ENCODE assay signal across 1 cellular context in the genomic region with DNA sequence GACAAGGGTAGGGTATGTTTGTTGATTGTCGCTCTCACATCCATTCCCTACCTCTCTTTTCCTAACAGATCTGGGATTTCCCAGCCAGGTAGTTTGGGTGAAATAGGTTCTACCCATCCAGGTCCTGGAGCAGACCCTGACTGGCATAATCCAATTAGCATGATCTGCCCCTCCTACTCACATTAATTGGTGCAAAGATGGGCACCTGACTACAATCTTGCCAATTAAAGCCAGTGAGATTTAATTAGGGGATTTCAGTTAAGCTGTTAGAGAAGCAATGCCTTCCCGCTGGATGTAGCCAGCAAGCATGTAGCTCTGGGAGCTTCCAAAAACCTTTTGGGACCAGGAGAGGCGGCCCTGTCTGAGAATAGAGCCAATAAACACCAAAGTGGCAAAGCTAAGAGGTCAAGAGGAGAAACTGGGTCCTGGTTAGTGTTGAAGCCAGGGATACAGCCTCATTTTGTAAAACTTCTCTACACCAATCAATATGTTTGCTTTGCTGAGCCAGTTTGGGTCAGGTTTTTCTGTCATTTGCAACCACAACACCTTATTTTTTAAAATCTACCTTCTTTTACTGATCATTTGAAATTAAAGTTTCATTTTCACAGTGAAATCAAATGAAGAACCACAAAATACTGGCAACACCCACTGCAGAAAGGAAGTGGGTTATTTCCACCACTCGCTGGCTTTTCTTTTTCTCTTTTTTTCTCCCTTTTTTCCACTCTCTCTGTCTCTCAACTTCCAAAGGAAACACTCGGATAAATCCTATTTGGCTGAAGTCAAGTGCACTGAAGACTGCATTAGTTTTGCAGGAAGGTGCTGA.
TF ChIP-seq lines count a peak whose summit lies in the region.

No MANE protein-coding gene starts in this region.

TF ChIP-seq in GM12878, 131 proteins besides CTCF, POLR2A, EP300 and RAD21 (continued from another document):
- TF ChIP-seq, protein P1, sequence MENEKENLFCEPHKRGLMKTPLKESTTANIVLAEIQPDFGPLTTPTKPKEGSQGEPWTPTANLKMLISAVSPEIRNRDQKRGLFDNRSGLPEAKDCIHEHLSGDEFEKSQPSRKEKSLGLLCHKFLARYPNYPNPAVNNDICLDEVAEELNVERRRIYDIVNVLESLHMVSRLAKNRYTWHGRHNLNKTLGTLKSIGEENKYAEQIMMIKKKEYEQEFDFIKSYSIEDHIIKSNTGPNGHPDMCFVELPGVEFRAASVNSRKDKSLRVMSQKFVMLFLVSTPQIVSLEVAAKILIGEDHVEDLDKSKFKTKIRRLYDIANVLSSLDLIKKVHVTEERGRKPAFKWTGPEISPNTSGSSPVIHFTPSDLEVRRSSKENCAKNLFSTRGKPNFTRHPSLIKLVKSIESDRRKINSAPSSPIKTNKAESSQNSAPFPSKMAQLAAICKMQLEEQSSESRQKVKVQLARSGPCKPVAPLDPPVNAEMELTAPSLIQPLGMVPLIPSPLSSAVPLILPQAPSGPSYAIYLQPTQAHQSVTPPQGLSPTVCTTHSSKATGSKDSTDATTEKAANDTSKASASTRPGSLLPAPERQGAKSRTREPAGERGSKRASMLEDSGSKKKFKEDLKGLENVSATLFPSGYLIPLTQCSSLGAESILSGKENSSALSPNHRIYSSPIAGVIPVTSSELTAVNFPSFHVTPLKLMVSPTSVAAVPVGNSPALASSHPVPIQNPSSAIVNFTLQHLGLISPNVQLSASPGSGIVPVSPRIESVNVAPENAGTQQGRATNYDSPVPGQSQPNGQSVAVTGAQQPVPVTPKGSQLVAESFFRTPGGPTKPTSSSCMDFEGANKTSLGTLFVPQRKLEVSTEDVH (IDR thresholded peaks at IDR 0.05; ENCODE audit: low read depth, partially characterized antibody) = no peak
- TF ChIP-seq JUND (IDR thresholded peaks at IDR 0.05; ENCODE audit: low read depth, low read length) (no peak), BHLHE40 (IDR thresholded peaks at IDR 0.05; ENCODE audit: borderline replicate concordance in 1 of 2, low read depth in 2 of 2, low read length in 1 of 2) (0 out of 4 replicates have a peak, but pooled peaks of 1 of the 2 experiments have one; percentile 14), MTA2 (IDR thresholded peaks at IDR 0.05; ENCODE audit: low read depth) (peak; percentile 35; the same call in 1 of the 2 replicates), CBFB (IDR thresholded peaks at IDR 0.05; ENCODE audit: low read depth) (0 out of 2 replicates have a peak, but pooled peaks have one; percentile 37), GABPA (IDR thresholded peaks at IDR 0.05; ENCODE audit: low read depth) (no peak), SMC3 (IDR thresholded peaks at IDR 0.05; ENCODE audit: borderline replicate concordance, low read length) (no peak), ZNF24 (IDR thresholded peaks at IDR 0.05) (no peak), IKZF1 (conservative IDR thresholded peaks at IDR 0.05) (peak; percentile 72), DPF2 (IDR thresholded peaks at IDR 0.05) (0 out of 2 replicates have a peak, but pooled peaks have one; percentile 44), RAD51 (IDR thresholded peaks at IDR 0.05) (peak; percentile 42; the same call in 1 of the 2 replicates), IKZF2 (IDR thresholded peaks at IDR 0.05) (peak; percentile 80 to 81), NR2F1 (conservative IDR thresholded peaks at IDR 0.05) (peak; percentile 24; the same call in 1 of the 2 replicates), EED (IDR thresholded peaks at IDR 0.05; ENCODE audit: low read depth) (peak; percentile 36; the same call in 1 of the 2 replicates), POU2F2 (IDR thresholded peaks at IDR 0.05; ENCODE audit: borderline replicate concordance, low read depth, low read length) (0 out of 3 replicates have a peak, but pooled peaks have one; percentile 14)
- TF ChIP-seq, protein P2, sequence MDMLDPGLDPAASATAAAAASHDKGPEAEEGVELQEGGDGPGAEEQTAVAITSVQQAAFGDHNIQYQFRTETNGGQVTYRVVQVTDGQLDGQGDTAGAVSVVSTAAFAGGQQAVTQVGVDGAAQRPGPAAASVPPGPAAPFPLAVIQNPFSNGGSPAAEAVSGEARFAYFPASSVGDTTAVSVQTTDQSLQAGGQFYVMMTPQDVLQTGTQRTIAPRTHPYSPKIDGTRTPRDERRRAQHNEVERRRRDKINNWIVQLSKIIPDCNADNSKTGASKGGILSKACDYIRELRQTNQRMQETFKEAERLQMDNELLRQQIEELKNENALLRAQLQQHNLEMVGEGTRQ (IDR thresholded peaks at IDR 0.05; ENCODE audit: borderline replicate concordance, low read depth, low read length) = peak; percentile 6; the same call in 1 of the 2 replicates
- TF ChIP-seq, protein P3, sequence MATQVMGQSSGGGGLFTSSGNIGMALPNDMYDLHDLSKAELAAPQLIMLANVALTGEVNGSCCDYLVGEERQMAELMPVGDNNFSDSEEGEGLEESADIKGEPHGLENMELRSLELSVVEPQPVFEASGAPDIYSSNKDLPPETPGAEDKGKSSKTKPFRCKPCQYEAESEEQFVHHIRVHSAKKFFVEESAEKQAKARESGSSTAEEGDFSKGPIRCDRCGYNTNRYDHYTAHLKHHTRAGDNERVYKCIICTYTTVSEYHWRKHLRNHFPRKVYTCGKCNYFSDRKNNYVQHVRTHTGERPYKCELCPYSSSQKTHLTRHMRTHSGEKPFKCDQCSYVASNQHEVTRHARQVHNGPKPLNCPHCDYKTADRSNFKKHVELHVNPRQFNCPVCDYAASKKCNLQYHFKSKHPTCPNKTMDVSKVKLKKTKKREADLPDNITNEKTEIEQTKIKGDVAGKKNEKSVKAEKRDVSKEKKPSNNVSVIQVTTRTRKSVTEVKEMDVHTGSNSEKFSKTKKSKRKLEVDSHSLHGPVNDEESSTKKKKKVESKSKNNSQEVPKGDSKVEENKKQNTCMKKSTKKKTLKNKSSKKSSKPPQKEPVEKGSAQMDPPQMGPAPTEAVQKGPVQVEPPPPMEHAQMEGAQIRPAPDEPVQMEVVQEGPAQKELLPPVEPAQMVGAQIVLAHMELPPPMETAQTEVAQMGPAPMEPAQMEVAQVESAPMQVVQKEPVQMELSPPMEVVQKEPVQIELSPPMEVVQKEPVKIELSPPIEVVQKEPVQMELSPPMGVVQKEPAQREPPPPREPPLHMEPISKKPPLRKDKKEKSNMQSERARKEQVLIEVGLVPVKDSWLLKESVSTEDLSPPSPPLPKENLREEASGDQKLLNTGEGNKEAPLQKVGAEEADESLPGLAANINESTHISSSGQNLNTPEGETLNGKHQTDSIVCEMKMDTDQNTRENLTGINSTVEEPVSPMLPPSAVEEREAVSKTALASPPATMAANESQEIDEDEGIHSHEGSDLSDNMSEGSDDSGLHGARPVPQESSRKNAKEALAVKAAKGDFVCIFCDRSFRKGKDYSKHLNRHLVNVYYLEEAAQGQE (IDR thresholded peaks at IDR 0.05; ENCODE audit: low read depth, low read length) = no peak
- TF ChIP-seq, protein P4, sequence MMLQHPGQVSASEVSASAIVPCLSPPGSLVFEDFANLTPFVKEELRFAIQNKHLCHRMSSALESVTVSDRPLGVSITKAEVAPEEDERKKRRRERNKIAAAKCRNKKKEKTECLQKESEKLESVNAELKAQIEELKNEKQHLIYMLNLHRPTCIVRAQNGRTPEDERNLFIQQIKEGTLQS (IDR thresholded peaks at IDR 0.05; ENCODE audit: borderline replicate concordance, extremely low read depth, low read depth, low read length) = no peak
- TF ChIP-seq, protein P5, sequence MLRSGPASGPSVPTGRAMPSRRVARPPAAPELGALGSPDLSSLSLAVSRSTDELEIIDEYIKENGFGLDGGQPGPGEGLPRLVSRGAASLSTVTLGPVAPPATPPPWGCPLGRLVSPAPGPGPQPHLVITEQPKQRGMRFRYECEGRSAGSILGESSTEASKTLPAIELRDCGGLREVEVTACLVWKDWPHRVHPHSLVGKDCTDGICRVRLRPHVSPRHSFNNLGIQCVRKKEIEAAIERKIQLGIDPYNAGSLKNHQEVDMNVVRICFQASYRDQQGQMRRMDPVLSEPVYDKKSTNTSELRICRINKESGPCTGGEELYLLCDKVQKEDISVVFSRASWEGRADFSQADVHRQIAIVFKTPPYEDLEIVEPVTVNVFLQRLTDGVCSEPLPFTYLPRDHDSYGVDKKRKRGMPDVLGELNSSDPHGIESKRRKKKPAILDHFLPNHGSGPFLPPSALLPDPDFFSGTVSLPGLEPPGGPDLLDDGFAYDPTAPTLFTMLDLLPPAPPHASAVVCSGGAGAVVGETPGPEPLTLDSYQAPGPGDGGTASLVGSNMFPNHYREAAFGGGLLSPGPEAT (IDR thresholded peaks at IDR 0.05; ENCODE audit: low read depth) = 0 out of 2 replicates have a peak, but pooled peaks have one; percentile 39
- TF ChIP-seq, protein P6, sequence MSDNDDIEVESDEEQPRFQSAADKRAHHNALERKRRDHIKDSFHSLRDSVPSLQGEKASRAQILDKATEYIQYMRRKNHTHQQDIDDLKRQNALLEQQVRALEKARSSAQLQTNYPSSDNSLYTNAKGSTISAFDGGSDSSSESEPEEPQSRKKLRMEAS (IDR thresholded peaks at IDR 0.05; ENCODE audit: low read depth, low read length) = 0 out of 2 replicates have a peak, but pooled peaks have one; percentile 17
